ENCODE assay signal across 15 cellular contexts in the genomic region with DNA sequence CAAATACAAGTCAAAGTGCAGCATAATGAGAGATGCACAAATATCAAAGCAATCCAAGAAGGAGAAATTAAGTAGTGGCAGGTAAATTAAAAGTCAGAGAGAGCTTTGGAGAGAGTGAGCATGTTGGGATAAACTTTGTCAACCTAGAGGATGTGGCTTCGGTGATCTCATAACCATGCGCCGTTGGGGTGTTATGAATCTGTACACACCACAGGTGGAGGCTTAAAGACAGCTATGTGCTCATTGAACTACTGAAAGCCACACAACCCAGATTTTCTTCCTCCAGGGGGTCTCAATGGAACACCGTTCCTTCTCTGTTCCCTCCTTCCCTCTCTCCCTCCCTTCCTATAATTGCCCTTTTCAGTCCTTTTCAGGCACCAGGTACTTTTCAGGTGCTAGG. TPM values are rescaled to one million over a fixed set of nuclear protein-coding genes. Genes with fewer than 3 reads are reported as not detected.
DNase-seq lines count a peak whose midpoint lies in the region; ATAC-seq and TF ChIP-seq lines count a peak whose summit lies in the region.
"Had no signal": no experiment of that assay in that cellular context is flagged by ENCODE, and none has a peak within 500 bp of the region (broad histone marks: within the 10 kb centered on the region; RNA-seq: fewer than 3 reads in every experiment).

No MANE protein-coding gene starts in this region.

- no peak overlapping the region for H3K18ac ChIP-seq in neuronal stem cell (ENCODE audit: low read length)

- H4K91ac ChIP-seq in neuronal stem cell (ENCODE audit: low read depth, low read length, poor library complexity): no peak overlapping the region

- no peak overlapping the region for H3K14ac ChIP-seq in neuronal stem cell (ENCODE audit: low read length)

- no peak for ATAC-seq in WTC11
- no peak for ATAC-seq in HG02588 (IDR thresholded peaks at IDR 0.05; ENCODE audit: unreplicated experiment)
- ATAC-seq in GM21717 (IDR thresholded peaks at IDR 0.05; ENCODE audit: unreplicated experiment): no peak
- ATAC-seq in gastroesophageal sphincter: no peak
- ATAC-seq: left colon had no signal

- no peak overlapping the region for H2AFZ ChIP-seq in neuronal stem cell (ENCODE audit: low read length)

- peaks cover 3% of the 10 kb centered on the region; the same call in 1 of the 2 replicates for H3K4me1 Mint-ChIP-seq in WTC11

- no peak overlapping the region for H2BK5ac ChIP-seq in neuronal stem cell (ENCODE audit: low read length)

- no peak overlapping the region for H2BK12ac ChIP-seq in neuronal stem cell (ENCODE audit: low read length)

- TF ChIP-seq CTCF in WTC11 (IDR thresholded peaks at IDR 0.05): no peak
- no peak for TF ChIP-seq CTCF in fibroblast of mammary gland (conservative IDR thresholded peaks at IDR 0.05; ENCODE audit: control insufficient read depth, insufficient read depth, low read depth, low read length)
- TF ChIP-seq CTCF in gastroesophageal sphincter (IDR thresholded peaks at IDR 0.05): no peak

- no peak overlapping the region for H3K4me2 ChIP-seq in neuronal stem cell (ENCODE audit: insufficient read depth, low read length, poor library complexity, severe bottlenecking)

- peak; percentile 14 for DNase-seq in stimulated activated CD4-positive, alpha-beta T cell treated with anti-CD3 and anti-CD28 coated beads, Interleukin-1b, Interleukin-23, amount 100 ng/mL, for 48 hours
- no peak for DNase-seq in stimulated activated CD4-positive, alpha-beta T cell treated with anti-CD3 and anti-CD28 coated beads, Interleukin-12 subunit alpha, Interleukin-12 subunit beta, amount 100 ng/mL, for 4 hours
- no peak for DNase-seq in WTC11 (ENCODE audit: low spot score)
- DNase-seq in fibroblast of mammary gland (ENCODE audit: low read depth): peak; percentile 49
- DNase-seq in neuronal stem cell (ENCODE audit: low spot score): no peak
- DNase-seq: AML-193, Kasumi-1, left colon, NCI-H146, NCI-H446, transverse colon had no signal

- H3K79me1 ChIP-seq in neuronal stem cell (ENCODE audit: low read depth, low read length): no peaks in the 10 kb centered on the region

- H3K9ac ChIP-seq in neuronal stem cell (ENCODE audit: low read depth, low read length, poor library complexity): no peak overlapping the region

- no peak overlapping the region for H2BK15ac ChIP-seq in neuronal stem cell (ENCODE audit: low read length)

- CTCF ChIA-PET in WTC11 (lab: Charles Lee): no interaction called here

- H3K4ac ChIP-seq in neuronal stem cell (ENCODE audit: low read length): no peak overlapping the region

- H3K4me3 ChIP-seq in fibroblast of mammary gland (ENCODE audit: control insufficient read depth, low read depth, low read length) (peak overlapping the region; percentile 25), neuronal stem cell (ENCODE audit: low read length in 2 of 2) (no peak overlapping the region), gastroesophageal sphincter (no peak overlapping the region)
- H3K4me3 ChIP-seq: prostate gland, transverse colon had no signal

- H3K4me3 Mint-ChIP-seq in WTC11: no peak overlapping the region

- no peaks in the 10 kb centered on the region for H3K27me3 Mint-ChIP-seq in WTC11 (ENCODE audit: low read depth)

- H3K36me3 ChIP-seq in neuronal stem cell (replicated peaks in 1 of 2; ENCODE audit: control insufficient read depth in 2 of 2, insufficient read depth in 2 of 2, low read length in 2 of 2) (no peaks in the 10 kb centered on the region), gastroesophageal sphincter (no peaks in the 10 kb centered on the region)
- H3K36me3 ChIP-seq: prostate gland, transverse colon had no signal

- no CpG with 5 or more reads among the region's 4 CpGs for WGBS in neuronal stem cell (ENCODE audit: extremely low coverage in 2 of 2, insufficient read length in 2 of 2, insufficient replicate concordance in 1 of 2), 2 donors
- WGBS in gastroesophageal sphincter (ENCODE audit: low coverage in 1 of 2), 2 donors: 87 to 88% methylated on average over 3 to 4 of the region's 4 CpGs

- no peak overlapping the region for H3K23ac ChIP-seq in neuronal stem cell (ENCODE audit: low read depth, low read length, poor library complexity)

- no peak overlapping the region for H2BK120ac ChIP-seq in neuronal stem cell (ENCODE audit: low read depth, low read length)

- H3K9me3 Mint-ChIP-seq in WTC11: peaks cover 12% of the 10 kb centered on the region

- H3K4me1 ChIP-seq in neuronal stem cell (ENCODE audit: control insufficient read depth in 2 of 2, insufficient read depth in 1 of 2, low read depth in 1 of 2, low read length in 2 of 2): peaks cover 0 to 2% of the 10 kb centered on the region in 2 donors
- peaks cover 3 to 22% (median 4%) of the 10 kb centered on the region in 3 donors for H3K4me1 ChIP-seq in gastroesophageal sphincter
- H3K4me1 ChIP-seq: prostate gland, transverse colon had no signal

- H3K36me3 Mint-ChIP-seq in WTC11: peaks cover 7% of the 10 kb centered on the region

- H3K9me3 ChIP-seq in neuronal stem cell (replicated peaks in 1 of 2; ENCODE audit: control insufficient read depth in 2 of 2, insufficient read depth in 1 of 2, low read depth in 1 of 2, low read length in 2 of 2): peaks cover 0 to 3% of the 10 kb centered on the region in 2 donors
- H3K9me3 ChIP-seq in gastroesophageal sphincter: no peaks in the 10 kb centered on the region
- H3K9me3 ChIP-seq: prostate gland, transverse colon had no signal

- no peak overlapping the region for H2AK5ac ChIP-seq in neuronal stem cell (ENCODE audit: low read depth, low read length)

- H3K27me3 ChIP-seq in neuronal stem cell (ENCODE audit: control insufficient read depth in 3 of 3, insufficient read depth in 3 of 3, low read depth in 1 of 3, low read length in 3 of 3): no peaks in the 10 kb centered on the region
- H3K27me3 ChIP-seq in gastroesophageal sphincter: no peaks in the 10 kb centered on the region
- H3K27me3 ChIP-seq: transverse colon had no signal

- TF ChIP-seq EP300 in gastroesophageal sphincter (IDR thresholded peaks at IDR 0.05): no peak

- peak overlapping the region; percentile 43; the same call in 1 of the 2 replicates for H3K27ac Mint-ChIP-seq in WTC11

- POLR2A ChIA-PET in WTC11 (lab: Charles Lee): no interaction called here

- H3K27ac ChIP-seq in neuronal stem cell (replicated peaks; ENCODE audit: low read length) (no peak overlapping the region), gastroesophageal sphincter (no peak overlapping the region)
- H3K27ac ChIP-seq: prostate gland, transverse colon had no signal

- H4K8ac ChIP-seq in neuronal stem cell (ENCODE audit: low read depth, low read length): no peak overlapping the region

- no peak for TF ChIP-seq POLR2A in gastroesophageal sphincter (IDR thresholded peaks at IDR 0.05)

TF ChIP-seq in WTC11, 78 proteins besides CTCF, POLR2A, EP300 and RAD21:
- no peak for TF ChIP-seq NR1H2 (CRISPR knock-in tag; IDR thresholded peaks at IDR 0.05)
- no peak for TF ChIP-seq ETV6 (CRISPR knock-in tag; IDR thresholded peaks at IDR 0.05)
- no peak for TF ChIP-seq RORB (CRISPR knock-in tag; IDR thresholded peaks at IDR 0.05)
- no peak for TF ChIP-seq JAZF1 (CRISPR knock-in tag; IDR thresholded peaks at IDR 0.05)
- TF ChIP-seq, protein P1, sequence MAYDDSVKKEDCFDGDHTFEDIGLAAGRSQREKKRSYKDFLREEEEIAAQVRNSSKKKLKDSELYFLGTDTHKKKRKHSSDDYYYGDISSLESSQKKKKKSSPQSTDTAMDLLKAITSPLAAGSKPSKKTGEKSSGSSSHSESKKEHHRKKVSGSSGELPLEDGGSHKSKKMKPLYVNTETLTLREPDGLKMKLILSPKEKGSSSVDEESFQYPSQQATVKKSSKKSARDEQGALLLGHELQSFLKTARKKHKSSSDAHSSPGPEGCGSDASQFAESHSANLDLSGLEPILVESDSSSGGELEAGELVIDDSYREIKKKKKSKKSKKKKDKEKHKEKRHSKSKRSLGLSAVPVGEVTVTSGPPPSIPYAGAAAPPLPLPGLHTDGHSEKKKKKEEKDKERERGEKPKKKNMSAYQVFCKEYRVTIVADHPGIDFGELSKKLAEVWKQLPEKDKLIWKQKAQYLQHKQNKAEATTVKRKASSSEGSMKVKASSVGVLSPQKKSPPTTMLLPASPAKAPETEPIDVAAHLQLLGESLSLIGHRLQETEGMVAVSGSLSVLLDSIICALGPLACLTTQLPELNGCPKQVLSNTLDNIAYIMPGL (CRISPR knock-in tag; IDR thresholded peaks at IDR 0.05): no peak
- no peak for TF ChIP-seq TCF7 (CRISPR knock-in tag; IDR thresholded peaks at IDR 0.05; ENCODE audit: low read depth)
- TF ChIP-seq, protein P2, sequence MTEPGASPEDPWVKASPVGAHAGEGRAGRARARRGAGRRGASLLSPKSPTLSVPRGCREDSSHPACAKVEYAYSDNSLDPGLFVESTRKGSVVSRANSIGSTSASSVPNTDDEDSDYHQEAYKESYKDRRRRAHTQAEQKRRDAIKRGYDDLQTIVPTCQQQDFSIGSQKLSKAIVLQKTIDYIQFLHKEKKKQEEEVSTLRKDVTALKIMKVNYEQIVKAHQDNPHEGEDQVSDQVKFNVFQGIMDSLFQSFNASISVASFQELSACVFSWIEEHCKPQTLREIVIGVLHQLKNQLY (CRISPR knock-in tag; IDR thresholded peaks at IDR 0.05): no peak
- TF ChIP-seq, protein P3, sequence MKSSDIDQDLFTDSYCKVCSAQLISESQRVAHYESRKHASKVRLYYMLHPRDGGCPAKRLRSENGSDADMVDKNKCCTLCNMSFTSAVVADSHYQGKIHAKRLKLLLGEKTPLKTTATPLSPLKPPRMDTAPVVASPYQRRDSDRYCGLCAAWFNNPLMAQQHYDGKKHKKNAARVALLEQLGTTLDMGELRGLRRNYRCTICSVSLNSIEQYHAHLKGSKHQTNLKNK (CRISPR knock-in tag; IDR thresholded peaks at IDR 0.05): no peak
- TF ChIP-seq SOX15 (CRISPR knock-in tag; IDR thresholded peaks at IDR 0.05): no peak

RNA-seq across cellular contexts. Expression of a gene that starts 52.0 kb away (rescaled TPM):
- total RNA-seq in WTC11 (2021): not detected in 3 replicates
- polyA plus RNA-seq in neuronal stem cell (2013, experiment 1 of 2): not detected
- polyA plus RNA-seq in neuronal stem cell (2013, experiment 2 of 2): not detected
- total RNA-seq in gastroesophageal sphincter: under 1 TPM in 3 of 4 donors, not detected in 1; 0.12 to 0.74 (median 0.13) TPM
- total RNA-seq: prostate gland had no signal

Comparison
In these comparisons a context has a peak if more than half of its experiments do, and no peak if none do; other contexts are left out.
1. DNase-seq: peak in stimulated activated CD4-positive, alpha-beta T cell treated with anti-CD3 and anti-CD28 coated beads, Interleukin-1b, Interleukin-23, amount 100 ng/mL, for 48 hours (single experiment) and fibroblast of mammary gland (single experiment); none in stimulated activated CD4-positive, alpha-beta T cell treated with anti-CD3 and anti-CD28 coated beads, Interleukin-12 subunit alpha, Interleukin-12 subunit beta, amount 100 ng/mL, for 4 hours (single experiment), WTC11 (single experiment) and neuronal stem cell (single experiment).